ENCODE assay signal across 8 cellular contexts in the genomic region with DNA sequence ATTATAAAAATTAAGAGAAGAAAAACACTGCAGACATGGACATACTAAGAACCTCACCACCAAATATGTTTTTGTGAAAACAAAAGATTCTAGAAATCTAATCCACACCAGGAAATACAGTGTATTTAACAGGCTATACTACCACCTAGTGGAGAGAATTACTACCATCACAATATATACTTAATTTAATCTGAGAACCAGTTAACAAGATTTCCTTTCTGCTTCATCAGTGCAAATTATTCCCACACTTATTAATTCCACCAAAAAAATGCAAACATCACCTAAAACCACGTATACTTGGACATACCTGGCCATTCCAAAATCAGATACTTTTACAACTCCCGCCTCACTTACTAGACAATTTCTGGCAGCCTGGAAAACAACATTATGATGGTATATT. TPM values are rescaled to one million over a fixed set of nuclear protein-coding genes. Genes with fewer than 3 reads are reported as not detected.
DNase-seq lines count a peak whose midpoint lies in the region; ATAC-seq and TF ChIP-seq lines count a peak whose summit lies in the region.

No MANE protein-coding gene starts in this region.

- H3K27ac ChIP-seq in AG04450 (ENCODE audit: low read depth, low read length), result no peak overlapping the region
- no peak overlapping the region for H3K27ac ChIP-seq in VCaP

- no peak overlapping the region for H3K27ac Mint-ChIP-seq in glutamatergic neuron (ENCODE audit: unreplicated experiment)
- H3K27ac Mint-ChIP-seq in stimulated activated naive CD8-positive, alpha-beta T cell treated with anti-CD3 and anti-CD28 coated beads, Interleukin-15, amount 100 ng/mL, for 72 hours, result no peak overlapping the region

- H3K4me1 Mint-ChIP-seq in glutamatergic neuron (ENCODE audit: low read depth, unreplicated experiment), result no peaks in the 10 kb centered on the region
- H3K4me1 Mint-ChIP-seq in stimulated activated naive CD8-positive, alpha-beta T cell treated with anti-CD3 and anti-CD28 coated beads, Interleukin-15, amount 100 ng/mL, for 72 hours, result peaks cover 52% of the 10 kb centered on the region

- H3K27me3 ChIP-seq in AG04450 (ENCODE audit: control insufficient read depth, insufficient read depth, low read length), result no peaks in the 10 kb centered on the region

- no peak overlapping the region for H3K4me3 Mint-ChIP-seq in glutamatergic neuron (ENCODE audit: unreplicated experiment)
- no peak overlapping the region for H3K4me3 Mint-ChIP-seq in stimulated activated naive CD8-positive, alpha-beta T cell treated with anti-CD3 and anti-CD28 coated beads, Interleukin-15, amount 100 ng/mL, for 72 hours

- DNase-seq in AG04450 (ENCODE audit: low read depth, low spot score) (peak; percentile 8), NCI-H1092 treated with DMSO at 0.1 percent for 48 hours (lab: John Stamatoyannopoulos, UW) (peak; percentile 35), glutamatergic neuron (no peak), occipital lobe (lab: John Stamatoyannopoulos, UW) (no peak), OCI-M2 (lab: John Stamatoyannopoulos, UW; ENCODE audit: unreplicated experiment) (no peak)
- no peak for DNase-seq in stimulated activated naive CD8-positive, alpha-beta T cell treated with anti-CD3 and anti-CD28 coated beads, Interleukin-15, amount 100 ng/mL, for 72 hours

- H3K4me3 ChIP-seq in AG04450 (ENCODE audit: low read depth, low read length), result no peak overlapping the region

- POLR2A ChIA-PET in AG04450 (lab: Yijun Ruan, JAX), result no interaction called here

- CTCF ChIA-PET in AG04450 (lab: Charles Lee), result interaction anchor here (0.7 to 5.5 kb wide), 7 partner anchors 9 to 412 kb away, joined by 3 to 38 read pairs (median 3); no protein-coding TSS in a partner anchor

- H3K27me3 Mint-ChIP-seq in glutamatergic neuron (ENCODE audit: unreplicated experiment), result no peaks in the 10 kb centered on the region
- no peaks in the 10 kb centered on the region for H3K27me3 Mint-ChIP-seq in stimulated activated naive CD8-positive, alpha-beta T cell treated with anti-CD3 and anti-CD28 coated beads, Interleukin-15, amount 100 ng/mL, for 72 hours

- no peaks in the 10 kb centered on the region for H3K36me3 Mint-ChIP-seq in glutamatergic neuron (ENCODE audit: unreplicated experiment)

- ATAC-seq in stimulated activated naive CD8-positive, alpha-beta T cell treated with anti-CD3 and anti-CD28 coated beads, Interleukin-15, amount 100 ng/mL, for 72 hours, result peak; percentile 36

- TF ChIP-seq CTCF in AG04450 (IDR thresholded peaks at IDR 0.05; ENCODE audit: low read depth, low read length), result peak; percentile 58
- peak; percentile 46 for TF ChIP-seq CTCF in GM12873 (IDR thresholded peaks at IDR 0.05; ENCODE audit: insufficient read depth, low read depth, low read length, missing control alignments)
- TF ChIP-seq CTCF in VCaP (conservative IDR thresholded peaks at IDR 0.05), result peak; percentile 77
- TF ChIP-seq CTCF in glutamatergic neuron (IDR thresholded peaks at IDR 0.05; ENCODE audit: partially characterized antibody, unreplicated experiment), result peak; percentile 64

- H3K9me3 Mint-ChIP-seq in glutamatergic neuron (ENCODE audit: unreplicated experiment), result no peaks in the 10 kb centered on the region
- no peaks in the 10 kb centered on the region for H3K9me3 Mint-ChIP-seq in stimulated activated naive CD8-positive, alpha-beta T cell treated with anti-CD3 and anti-CD28 coated beads, Interleukin-15, amount 100 ng/mL, for 72 hours

- H3K9me3 ChIP-seq in AG04450 (ENCODE audit: control insufficient read depth, insufficient read depth, low read length), result no peaks in the 10 kb centered on the region

RNA-seq across cellular contexts. Expression of a gene that starts 7.0 kb away (rescaled TPM):
- polyA plus RNA-seq in AG04450 (2011; rRNA removed), result not detected in 2 replicates
- not detected in 2 replicates for polyA minus RNA-seq in AG04450 (2011; rRNA and poly(A)+ RNA removed)
- not detected for total RNA-seq in glutamatergic neuron (ENCODE audit: unreplicated experiment)
- total RNA-seq in occipital lobe, result 3.1 TPM

Comparison
In these comparisons a context has a peak if more than half of its experiments do, and no peak if none do; other contexts are left out.
1. DNase-seq: peak in AG04450 (single experiment) and NCI-H1092 treated with DMSO at 0.1 percent for 48 hours (single experiment); none in glutamatergic neuron (single experiment), stimulated activated naive CD8-positive, alpha-beta T cell treated with anti-CD3 and anti-CD28 coated beads, Interleukin-15, amount 100 ng/mL, for 72 hours (0 of 2), occipital lobe (single experiment) and OCI-M2 (single experiment).
2. Peak in every context shown above with its lines, with median percentiles within 50 percentile points of each other: CTCF ChIP-seq.